Comparison of ENCODE assay signal across 8 cellular contexts in genomic region chr15:31235298-31236183, GRCh38.
DNase-seq lines count a peak whose midpoint lies in the region; ATAC-seq and TF ChIP-seq lines count a peak whose summit lies in the region.

No MANE protein-coding gene starts in this region.

- peaks cover 2% of the 10 kb centered on the region for H3K4me1 Mint-ChIP-seq in glutamatergic neuron (ENCODE audit: low read depth, unreplicated experiment)

- peak overlapping the region in 1 of 2 experiments; percentile 58 for H3K4me3 ChIP-seq in mesenchymal stem cell (ENCODE audit: insufficient read depth in 1 of 2, low read depth in 1 of 2, low read length in 2 of 2)

- no peak overlapping the region for H3K27ac Mint-ChIP-seq in glutamatergic neuron (ENCODE audit: unreplicated experiment)

- H4K91ac ChIP-seq in mesenchymal stem cell (ENCODE audit: low read length), result no peak overlapping the region

- H2BK12ac ChIP-seq in mesenchymal stem cell (ENCODE audit: low read length in 2 of 2), result no peak overlapping the region

- WGBS in mesenchymal stem cell, result 92% methylated on average over 13 of the region's 20 CpGs

- ATAC-seq in GM18907 (IDR thresholded peaks at IDR 0.05; ENCODE audit: unreplicated experiment) (peak; percentile 34), HG03460 (IDR thresholded peaks at IDR 0.05; ENCODE audit: unreplicated experiment) (no peak)

- H3K27ac ChIP-seq in mesenchymal stem cell (ENCODE audit: low read length, poor library complexity, severe bottlenecking), result peak overlapping the region; percentile 92

- H3K4ac ChIP-seq in mesenchymal stem cell (ENCODE audit: low read depth in 1 of 2, low read length in 2 of 2), result no peak overlapping the region

- H3K36me3 Mint-ChIP-seq in glutamatergic neuron (ENCODE audit: unreplicated experiment), result no peaks in the 10 kb centered on the region

- H2AFZ ChIP-seq in mesenchymal stem cell (ENCODE audit: low read depth, low read length), result no peak overlapping the region

- no peaks in the 10 kb centered on the region for H3K9me3 ChIP-seq in mesenchymal stem cell (ENCODE audit: control insufficient read depth, low read length)

- H2BK120ac ChIP-seq in mesenchymal stem cell (ENCODE audit: low read depth, low read length), result no peak overlapping the region

- TF ChIP-seq CTCF in glutamatergic neuron (IDR thresholded peaks at IDR 0.05; ENCODE audit: partially characterized antibody, unreplicated experiment), result no peak

- peak; percentile 90 for DNase-seq in NCI-H1092 treated with DMSO at 0.1 percent for 48 hours (lab: John Stamatoyannopoulos, UW)
- peak; percentile 88 for DNase-seq in amniotic epithelial cell (ENCODE audit: low read depth)
- peak; percentile 43 for DNase-seq in mesenchymal stem cell
- no peak for DNase-seq in stimulated activated CD4-positive, alpha-beta T cell treated with anti-CD3 and anti-CD28 coated beads, Interleukin-2, amount 100 ng/mL, for 24 hours
- DNase-seq in glutamatergic neuron, result no peak
- DNase-seq in activated CD4-positive, alpha-beta T cell treated with anti-CD3 and anti-CD28 coated beads, Interleukin-2, amount 50 U/mL, for 4 hours, result no peak

- peaks cover 5% of the 10 kb centered on the region for H3K9me3 Mint-ChIP-seq in glutamatergic neuron (ENCODE audit: unreplicated experiment)

- H3K9ac ChIP-seq in mesenchymal stem cell (ENCODE audit: low read length), result peak overlapping the region; percentile 78

- no peak overlapping the region for H3K23ac ChIP-seq in mesenchymal stem cell (ENCODE audit: low read length in 2 of 2)

- no peak overlapping the region for H3K4me2 ChIP-seq in mesenchymal stem cell (ENCODE audit: low read length, poor library complexity, severe bottlenecking)

- no peak overlapping the region for H2BK5ac ChIP-seq in mesenchymal stem cell (ENCODE audit: low read depth, low read length, poor library complexity, severe bottlenecking)

- no peak overlapping the region for H4K8ac ChIP-seq in mesenchymal stem cell (ENCODE audit: low read length)

- no peaks in the 10 kb centered on the region for H3K36me3 ChIP-seq in mesenchymal stem cell (ENCODE audit: control insufficient read depth in 1 of 2, insufficient read depth in 2 of 2, low read depth in 1 of 2, low read length in 2 of 2)

- peaks cover 6% of the 10 kb centered on the region for H3K27me3 Mint-ChIP-seq in glutamatergic neuron (ENCODE audit: unreplicated experiment)

- peak overlapping the region in 1 of 2 experiments; percentile 22 for H3K18ac ChIP-seq in mesenchymal stem cell (ENCODE audit: low read depth in 1 of 2, low read length in 2 of 2)

- H2AK5ac ChIP-seq in mesenchymal stem cell (ENCODE audit: low read length, severe bottlenecking), result no peak overlapping the region

- no peak overlapping the region for H3K4me3 Mint-ChIP-seq in glutamatergic neuron (ENCODE audit: unreplicated experiment)

- H3K79me1 ChIP-seq in mesenchymal stem cell (replicated peaks; ENCODE audit: low read length, poor library complexity, severe bottlenecking), result no peaks in the 10 kb centered on the region

- H3K4me1 ChIP-seq in mesenchymal stem cell (ENCODE audit: control insufficient read depth, insufficient read depth, low read depth, low read length), result peaks cover 16% of the 10 kb centered on the region

- no peak overlapping the region for H3K14ac ChIP-seq in mesenchymal stem cell (ENCODE audit: low read length in 2 of 2)

- H2BK15ac ChIP-seq in mesenchymal stem cell (ENCODE audit: low read depth, poor library complexity, severe bottlenecking), result no peak overlapping the region

- H3K27me3 ChIP-seq in mesenchymal stem cell (ENCODE audit: control insufficient read depth in 1 of 2, insufficient read depth in 1 of 2, low read length in 2 of 2), result peaks cover 6 to 16% of the 10 kb centered on the region in 2 experiments

Comparison
In these comparisons a context has a peak if more than half of its experiments do, and no peak if none do; other contexts are left out.
1. DNase-seq: peak in NCI-H1092 treated with DMSO at 0.1 percent for 48 hours (single experiment), amniotic epithelial cell (single experiment) and mesenchymal stem cell (single experiment); none in stimulated activated CD4-positive, alpha-beta T cell treated with anti-CD3 and anti-CD28 coated beads, Interleukin-2, amount 100 ng/mL, for 24 hours (0 of 2), glutamatergic neuron (single experiment) and activated CD4-positive, alpha-beta T cell treated with anti-CD3 and anti-CD28 coated beads, Interleukin-2, amount 50 U/mL, for 4 hours (0 of 2).